In the genomic region with DNA sequence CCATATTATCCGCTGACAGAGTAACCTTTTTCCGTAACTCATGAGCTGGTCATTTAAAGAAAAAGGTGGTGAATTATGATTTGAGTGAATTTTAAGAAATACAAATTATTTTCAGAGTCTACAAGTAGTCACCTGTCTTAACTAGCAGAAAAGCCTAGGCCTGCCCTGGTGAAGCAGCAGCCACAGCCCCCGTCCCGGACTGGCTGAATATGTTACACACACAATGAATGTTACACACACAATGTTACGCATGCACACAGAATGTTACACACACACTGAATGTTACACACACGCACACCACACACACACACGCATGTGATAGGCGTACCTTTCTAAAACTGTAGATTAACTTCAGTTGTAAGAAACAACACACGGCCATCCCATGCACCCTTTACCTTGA, we compare ENCODE assay signal across 14 cellular contexts.
"Had no signal": no experiment of that assay in that cellular context is flagged by ENCODE, and none has a peak within 500 bp of the region (broad histone marks: within the 10 kb centered on the region; RNA-seq: fewer than 3 reads in every experiment).

No MANE protein-coding gene starts in this region.

- DNase-seq: activated CD4-positive, alpha-beta T cell treated with anti-CD3 and anti-CD28 coated beads, Interleukin-2, amount 50 U/mL, for 1 hour; activated CD4-positive, CD25-positive, alpha-beta regulatory T cell; activated effector memory CD4-positive, alpha-beta T cell treated with Interleukin-2 at 50 U/mL for 16 hours; glutamatergic neuron; mesendoderm; right lobe of liver; stimulated activated CD4-positive, alpha-beta T cell treated with anti-CD3 and anti-CD28 coated beads, Interleukin-12 subunit alpha, Interleukin-12 subunit beta, amount 100 ng/mL, for 4 hours; T-helper 17 cell had no signal

- H3K4me1 ChIP-seq: right lobe of liver had no signal

- H3K27me3 Mint-ChIP-seq: activated naive CD8-positive, alpha-beta T cell; stimulated activated naive CD8-positive, alpha-beta T cell treated with anti-CD3 and anti-CD28 coated beads, Interleukin-15, Interleukin-2, amounts not matched to agents 100 ng/mL and 50 ng/mL, for 24 hours; T-helper 17 cell had no signal

- H3K4me3 ChIP-seq: breast epithelium, left lung, right lobe of liver had no signal

- H3K27ac ChIP-seq: left lung, neutrophil, right lobe of liver had no signal

- H3K9me3 Mint-ChIP-seq: stimulated activated naive CD8-positive, alpha-beta T cell treated with anti-CD3 and anti-CD28 coated beads, Interleukin-15, Interleukin-2, amounts not matched to agents 100 ng/mL and 50 ng/mL, for 24 hours had no signal

- H3K27me3 ChIP-seq: breast epithelium, left lung, neutrophil, right lobe of liver had no signal

- H3K9me3 ChIP-seq: breast epithelium, left lung, neutrophil, right lobe of liver had no signal

- H3K36me3 ChIP-seq: breast epithelium had no signal

- H3K36me3 Mint-ChIP-seq: activated naive CD8-positive, alpha-beta T cell had no signal

- ATAC-seq: esophagus mucosa, left lung, right lobe of liver, T-helper 17 cell had no signal

- H3K4me3 Mint-ChIP-seq: activated naive CD8-positive, alpha-beta T cell; stimulated activated naive CD8-positive, alpha-beta T cell treated with anti-CD3 and anti-CD28 coated beads, Interleukin-15, Interleukin-2, amounts not matched to agents 100 ng/mL and 50 ng/mL, for 24 hours; T-helper 17 cell had no signal
